Comparison of ENCODE assay signal across 2 cellular contexts in genomic region chr3:142549986-142550385, GRCh38.
TF ChIP-seq lines count a peak whose summit lies in the region.

No MANE protein-coding gene starts in this region.

TF ChIP-seq in A549, 52 proteins besides CTCF, POLR2A, EP300 and RAD21:
- TF ChIP-seq HDAC2 (IDR thresholded peaks at IDR 0.05) (no peak), MAFK (IDR thresholded peaks at IDR 0.05; ENCODE audit: partially characterized antibody) (peak; percentile 28)

TF ChIP-seq in K562, 482 proteins besides CTCF, POLR2A, EP300 and RAD21:
- peak; percentile 10; the same call in 1 of the 2 replicates for TF ChIP-seq C11orf30 (IDR thresholded peaks at IDR 0.05; ENCODE audit: low read depth)
- TF ChIP-seq FOXA3 (CRISPR knock-in tag; conservative IDR thresholded peaks at IDR 0.05 in 1 of 2, IDR thresholded peaks at IDR 0.05 in 1 of 2), result no peak
